8 cellular contexts compared by ENCODE assay signal in genomic region chr17:49191917-49192741, GRCh38. TPM values are rescaled to one million over a fixed set of nuclear protein-coding genes. Genes with fewer than 3 reads are reported as not detected.
DNase-seq lines count a peak whose midpoint lies in the region; ATAC-seq and TF ChIP-seq lines count a peak whose summit lies in the region.

No MANE protein-coding gene starts in this region.

- H3K27ac ChIP-seq in C4-2B (peak overlapping the region; percentile 83), liver (ENCODE audit: low read depth in 1 of 2, low read length in 2 of 2) (peak overlapping the region; percentile 93 to 95)

- peak overlapping the region; percentile 86 for H3K4me3 Mint-ChIP-seq in dendritic cell treated with granulocyte-macrophage colony-stimulating factor and Interleukin-4, amounts not matched to agents 40 ng/mL and 50 ng/mL, for 4 days

- H3K9ac ChIP-seq in liver (ENCODE audit: low read depth in 1 of 2, low read length in 2 of 2) = peak overlapping the region; percentile 64 to 91

- no peaks in the 10 kb centered on the region for H3K9me3 ChIP-seq in liver (ENCODE audit: control insufficient read depth in 4 of 4, low read length in 3 of 4)

- DNase-seq in NCI-H69 (lab: John Stamatoyannopoulos, UW) = peak; percentile 97
- DNase-seq in activated CD4-positive, alpha-beta T cell treated with anti-CD3 and anti-CD28 coated beads, Interleukin-2, amount 50 U/mL, for 1 hour = peak; percentile 93
- DNase-seq in stimulated activated CD4-positive, alpha-beta T cell treated with anti-CD3 and anti-CD28 coated beads, Interleukin-4, amount 100 ng/mL, for 24 hours = peak; percentile 92

- H3K4me1 Mint-ChIP-seq in dendritic cell treated with granulocyte-macrophage colony-stimulating factor and Interleukin-4, amounts not matched to agents 40 ng/mL and 50 ng/mL, for 4 days (ENCODE audit: low read depth) = peaks cover 46% of the 10 kb centered on the region

- H3K27me3 Mint-ChIP-seq in dendritic cell treated with granulocyte-macrophage colony-stimulating factor and Interleukin-4, amounts not matched to agents 40 ng/mL and 50 ng/mL, for 4 days = no peaks in the 10 kb centered on the region

- TF ChIP-seq CTCF in C4-2B (conservative IDR thresholded peaks at IDR 0.05) = peak; percentile 52
- peak; percentile 20 for TF ChIP-seq CTCF in liver (IDR thresholded peaks at IDR 0.05; ENCODE audit: low read depth, low read length, missing input control)

- peaks cover 0 to 16% (median 4%) of the 10 kb centered on the region in 4 donors for H3K4me1 ChIP-seq in liver (ENCODE audit: control insufficient read depth in 4 of 4, insufficient read depth in 4 of 4, low read length in 3 of 4)

- H3K27me3 ChIP-seq in liver (ENCODE audit: control insufficient read depth in 4 of 4, insufficient read depth in 4 of 4, low read length in 3 of 4) = no peaks in the 10 kb centered on the region

- under 1% methylated on average over 53 of the region's 53 CpGs for WGBS in liver

- ATAC-seq in GM19372 (IDR thresholded peaks at IDR 0.05; ENCODE audit: low read depth, unreplicated experiment) (peak; percentile 24), HG03521 (IDR thresholded peaks at IDR 0.05; ENCODE audit: unreplicated experiment) (peak; percentile 37)

- no peak for TF ChIP-seq RAD21 in liver (IDR thresholded peaks at IDR 0.05)

- no peaks in the 10 kb centered on the region for H3K9me3 Mint-ChIP-seq in dendritic cell treated with granulocyte-macrophage colony-stimulating factor and Interleukin-4, amounts not matched to agents 40 ng/mL and 50 ng/mL, for 4 days

- H3K4me3 ChIP-seq in liver (ENCODE audit: low read depth in 1 of 3, low read length in 3 of 3) = peak overlapping the region; percentile 56 to 83 (median 72)

- intact Hi-C loops in dendritic cell treated with granulocyte-macrophage colony-stimulating factor and Interleukin-4, amounts not matched to agents 40 ng/mL and 50 ng/mL, for 4 days (cut with micrococcal nuclease) = loop anchor here (2.0 kb wide), 1 partner anchor 27 kb away; no protein-coding TSS in a partner anchor

- H3K27ac Mint-ChIP-seq in dendritic cell treated with granulocyte-macrophage colony-stimulating factor and Interleukin-4, amounts not matched to agents 40 ng/mL and 50 ng/mL, for 4 days = peak overlapping the region; percentile 97

- H3K36me3 ChIP-seq in liver (ENCODE audit: control insufficient read depth in 4 of 4, insufficient read depth in 3 of 4, low read depth in 1 of 4, low read length in 3 of 4) = no peaks in the 10 kb centered on the region

- H3K36me3 Mint-ChIP-seq in dendritic cell treated with granulocyte-macrophage colony-stimulating factor and Interleukin-4, amounts not matched to agents 40 ng/mL and 50 ng/mL, for 4 days (ENCODE audit: low read depth) = peaks cover 7% of the 10 kb centered on the region

TF ChIP-seq in liver, 16 proteins besides CTCF, POLR2A, EP300 and RAD21:
- TF ChIP-seq RXRA (IDR thresholded peaks at IDR 0.05) (peak; percentile 59 to 70), HNF4G (IDR thresholded peaks at IDR 0.05) (peak; percentile 42), SP1 (IDR thresholded peaks at IDR 0.05) (no peak), JUND (IDR thresholded peaks at IDR 0.05) (peak in 1 of 2 donors; percentile 71), YY1 (IDR thresholded peaks at IDR 0.05) (peak; percentile 6), EGR1 (IDR thresholded peaks at IDR 0.05; ENCODE audit: low read depth in 2 of 2) (peak; percentile 17 to 28), ATF3 (IDR thresholded peaks at IDR 0.05) (peak; percentile 100), TAF1 (conservative IDR thresholded peaks at IDR 0.05) (no peak), GABPA (IDR thresholded peaks at IDR 0.05 in 1 of 2, conservative IDR thresholded peaks at IDR 0.05 in 1 of 2) (peak in 1 of 2 donors; percentile 56), NR2F2 (IDR thresholded peaks at IDR 0.05) (peak; percentile 23), FOXA2 (IDR thresholded peaks at IDR 0.05) (no peak), HNF4A (conservative IDR thresholded peaks at IDR 0.05) (peak; percentile 77 to 82)
- TF ChIP-seq, protein P1, sequence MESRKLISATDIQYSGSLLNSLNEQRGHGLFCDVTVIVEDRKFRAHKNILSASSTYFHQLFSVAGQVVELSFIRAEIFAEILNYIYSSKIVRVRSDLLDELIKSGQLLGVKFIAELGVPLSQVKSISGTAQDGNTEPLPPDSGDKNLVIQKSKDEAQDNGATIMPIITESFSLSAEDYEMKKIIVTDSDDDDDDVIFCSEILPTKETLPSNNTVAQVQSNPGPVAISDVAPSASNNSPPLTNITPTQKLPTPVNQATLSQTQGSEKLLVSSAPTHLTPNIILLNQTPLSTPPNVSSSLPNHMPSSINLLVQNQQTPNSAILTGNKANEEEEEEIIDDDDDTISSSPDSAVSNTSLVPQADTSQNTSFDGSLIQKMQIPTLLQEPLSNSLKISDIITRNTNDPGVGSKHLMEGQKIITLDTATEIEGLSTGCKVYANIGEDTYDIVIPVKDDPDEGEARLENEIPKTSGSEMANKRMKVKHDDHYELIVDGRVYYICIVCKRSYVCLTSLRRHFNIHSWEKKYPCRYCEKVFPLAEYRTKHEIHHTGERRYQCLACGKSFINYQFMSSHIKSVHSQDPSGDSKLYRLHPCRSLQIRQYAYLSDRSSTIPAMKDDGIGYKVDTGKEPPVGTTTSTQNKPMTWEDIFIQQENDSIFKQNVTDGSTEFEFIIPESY (IDR thresholded peaks at IDR 0.05) = no peak
- TF ChIP-seq, protein P2, sequence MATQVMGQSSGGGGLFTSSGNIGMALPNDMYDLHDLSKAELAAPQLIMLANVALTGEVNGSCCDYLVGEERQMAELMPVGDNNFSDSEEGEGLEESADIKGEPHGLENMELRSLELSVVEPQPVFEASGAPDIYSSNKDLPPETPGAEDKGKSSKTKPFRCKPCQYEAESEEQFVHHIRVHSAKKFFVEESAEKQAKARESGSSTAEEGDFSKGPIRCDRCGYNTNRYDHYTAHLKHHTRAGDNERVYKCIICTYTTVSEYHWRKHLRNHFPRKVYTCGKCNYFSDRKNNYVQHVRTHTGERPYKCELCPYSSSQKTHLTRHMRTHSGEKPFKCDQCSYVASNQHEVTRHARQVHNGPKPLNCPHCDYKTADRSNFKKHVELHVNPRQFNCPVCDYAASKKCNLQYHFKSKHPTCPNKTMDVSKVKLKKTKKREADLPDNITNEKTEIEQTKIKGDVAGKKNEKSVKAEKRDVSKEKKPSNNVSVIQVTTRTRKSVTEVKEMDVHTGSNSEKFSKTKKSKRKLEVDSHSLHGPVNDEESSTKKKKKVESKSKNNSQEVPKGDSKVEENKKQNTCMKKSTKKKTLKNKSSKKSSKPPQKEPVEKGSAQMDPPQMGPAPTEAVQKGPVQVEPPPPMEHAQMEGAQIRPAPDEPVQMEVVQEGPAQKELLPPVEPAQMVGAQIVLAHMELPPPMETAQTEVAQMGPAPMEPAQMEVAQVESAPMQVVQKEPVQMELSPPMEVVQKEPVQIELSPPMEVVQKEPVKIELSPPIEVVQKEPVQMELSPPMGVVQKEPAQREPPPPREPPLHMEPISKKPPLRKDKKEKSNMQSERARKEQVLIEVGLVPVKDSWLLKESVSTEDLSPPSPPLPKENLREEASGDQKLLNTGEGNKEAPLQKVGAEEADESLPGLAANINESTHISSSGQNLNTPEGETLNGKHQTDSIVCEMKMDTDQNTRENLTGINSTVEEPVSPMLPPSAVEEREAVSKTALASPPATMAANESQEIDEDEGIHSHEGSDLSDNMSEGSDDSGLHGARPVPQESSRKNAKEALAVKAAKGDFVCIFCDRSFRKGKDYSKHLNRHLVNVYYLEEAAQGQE (IDR thresholded peaks at IDR 0.05) = no peak
- TF ChIP-seq, protein P3, sequence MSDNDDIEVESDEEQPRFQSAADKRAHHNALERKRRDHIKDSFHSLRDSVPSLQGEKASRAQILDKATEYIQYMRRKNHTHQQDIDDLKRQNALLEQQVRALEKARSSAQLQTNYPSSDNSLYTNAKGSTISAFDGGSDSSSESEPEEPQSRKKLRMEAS (IDR thresholded peaks at IDR 0.05) = peak; percentile 89

RNA-seq across cellular contexts. Expression of gene GNGT2, which starts 18.2 kb away (rescaled TPM):
- 1 to 10 TPM in 1 of 2 donors, under 1 TPM in 1; 0.23 to 1.1 TPM for total RNA-seq in liver
- polyA plus RNA-seq in liver = 1 to 10 TPM; 1.2 to 2.2 TPM

RNA-seq across cellular contexts. Expression of gene ABI3, which starts 18.4 kb away (rescaled TPM):
- total RNA-seq in liver = 1 to 10 TPM; 4.9 to 8.8 TPM
- polyA plus RNA-seq in liver = 1 to 10 TPM; 4.7 to 6.0 TPM

RNA-seq across cellular contexts. Expression of gene PHOSPHO1, which starts 38.5 kb away (rescaled TPM):
- total RNA-seq in liver = 10 to 100 TPM in 1 of 2 donors, under 1 TPM in 1; 0.42 to 99.4 TPM
- under 1 TPM; 0.22 to 0.38 TPM for polyA plus RNA-seq in liver

RNA-seq across cellular contexts. Expression of gene B4GALNT2, which starts 59.6 kb away (rescaled TPM):
- total RNA-seq in liver = not detected
- not detected for polyA plus RNA-seq in liver

Comparison
In these comparisons a context has a peak if more than half of its experiments do, and no peak if none do; other contexts are left out.
1. Peak in every context shown above with its lines: DNase-seq, ATAC-seq, H3K4me3 ChIP-seq and H3K27ac ChIP-seq.